In the genomic region with DNA sequence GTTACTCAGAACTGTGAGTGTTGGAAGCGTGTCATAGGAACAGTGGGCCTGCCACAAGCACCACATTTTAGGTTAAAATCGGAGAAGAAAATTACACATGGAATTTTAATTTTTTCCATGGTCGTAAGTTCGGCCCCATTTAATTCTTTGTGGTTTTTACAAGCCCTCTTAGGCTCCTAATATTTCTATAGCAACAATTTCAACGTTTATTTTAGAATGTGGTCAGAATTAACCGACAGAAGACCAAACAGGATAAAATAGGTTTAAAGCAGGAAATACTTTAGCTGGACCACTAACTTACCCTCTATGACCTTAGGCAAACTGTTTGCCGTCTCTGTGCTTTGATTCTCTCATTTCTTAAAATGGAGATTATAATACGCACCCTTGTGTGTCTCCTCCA, we compare ENCODE assay signal across 16 cellular contexts.
DNase-seq lines count a peak whose midpoint lies in the region; ATAC-seq, FAIRE-seq and TF ChIP-seq lines count a peak whose summit lies in the region.
"Had no signal": no experiment of that assay in that cellular context is flagged by ENCODE, and none has a peak within 500 bp of the region (broad histone marks: within the 10 kb centered on the region; RNA-seq: fewer than 3 reads in every experiment).

No MANE protein-coding gene starts in this region.

- in situ Hi-C loops in astrocyte of the spinal cord (cut with HindIII; ENCODE audit: low sequenced_read_pairs) = no loop called here

- peaks cover 90% of the 10 kb centered on the region for H3K79me2 ChIP-seq in Loucy (ENCODE audit: insufficient read depth, low read length)

- H4K20me1 ChIP-seq in Loucy (ENCODE audit: insufficient read depth, low read length, poor library complexity, severe bottlenecking) = no peaks in the 10 kb centered on the region

- H3K9me3 ChIP-seq in Loucy (ENCODE audit: insufficient read depth, low read depth, low read length) (no peaks in the 10 kb centered on the region), skeletal muscle satellite cell (replicated peaks; ENCODE audit: low read length) (no peaks in the 10 kb centered on the region)
- H3K9me3 ChIP-seq: Peyer's patch, prostate gland, uterus had no signal

- H3K9ac ChIP-seq in Loucy (ENCODE audit: low read depth, low read length, poor library complexity, severe bottlenecking) (peak overlapping the region; percentile 69), skeletal muscle satellite cell (ENCODE audit: low read depth, low read length) (peak overlapping the region; percentile 40)

- no peaks in the 10 kb centered on the region for H3K9me2 ChIP-seq in Loucy (replicated peaks; ENCODE audit: low read depth, low read length)

- peak; percentile 15 to 41 for DNase-seq in NOMO-1 (lab: John Stamatoyannopoulos, UW; ENCODE audit: unreplicated experiment in 2 of 2)
- no peak for DNase-seq in NOMO-1 treated with dmso at 0.1 percent for 144 hours (lab: John Stamatoyannopoulos, UW; ENCODE audit: unreplicated experiment)
- DNase-seq in astrocyte of the spinal cord (ENCODE audit: low read depth, low spot score) = peak; percentile 56
- no peak for DNase-seq in frontal cortex (ENCODE audit: low spot score in 2 of 2)
- no peak for DNase-seq in anterior cingulate cortex (lab: John Stamatoyannopoulos, UW)
- DNase-seq: activated CD4-positive, alpha-beta T cell treated with anti-CD3 and anti-CD28 coated beads for 1 hour; cortex of kidney; left cardiac atrium; T1000 had no signal

- ATAC-seq in GM19467 (IDR thresholded peaks at IDR 0.05; ENCODE audit: unreplicated experiment) = no peak

- H3K4me2 ChIP-seq in Loucy (ENCODE audit: low read depth, low read length, poor library complexity, severe bottlenecking) = peak overlapping the region; percentile 84
- peak overlapping the region; percentile 22 for H3K4me2 ChIP-seq in skeletal muscle satellite cell (ENCODE audit: low read length)

- H2AFZ ChIP-seq in Loucy (ENCODE audit: low read length) = no peak overlapping the region

- no peak for TF ChIP-seq CTCF in Loucy (conservative IDR thresholded peaks at IDR 0.05; ENCODE audit: low read length)
- TF ChIP-seq CTCF in astrocyte of the spinal cord (IDR thresholded peaks at IDR 0.05; ENCODE audit: low read depth, low read length) = no peak

- no peaks in the 10 kb centered on the region for H3F3A ChIP-seq in Loucy (ENCODE audit: low read depth)

- H3K27me3 ChIP-seq in Loucy (ENCODE audit: insufficient read depth, low read length, poor library complexity, severe bottlenecking) = no peaks in the 10 kb centered on the region
- no peaks in the 10 kb centered on the region for H3K27me3 ChIP-seq in skeletal muscle satellite cell (ENCODE audit: control insufficient read depth, insufficient read depth, low read length)
- H3K27me3 ChIP-seq: Peyer's patch, uterus had no signal

- FAIRE-seq in frontal cortex (lab: Jason Lieb, UNC) = no peak

- H3K36me3 ChIP-seq in Loucy (ENCODE audit: insufficient read depth, low read length) (no peaks in the 10 kb centered on the region), skeletal muscle satellite cell (ENCODE audit: insufficient read depth, low read length) (no peaks in the 10 kb centered on the region)
- H3K36me3 ChIP-seq: Peyer's patch, prostate gland, uterus had no signal

- H3K4me1 ChIP-seq in Loucy (ENCODE audit: insufficient read depth, low read length, poor library complexity, severe bottlenecking) (peaks cover 96% of the 10 kb centered on the region), skeletal muscle satellite cell (ENCODE audit: control insufficient read depth, insufficient read depth, low read length) (peaks cover 78% of the 10 kb centered on the region)
- H3K4me1 ChIP-seq: uterus had no signal

- H3K4me3 ChIP-seq in Loucy (ENCODE audit: low read length, poor library complexity, severe bottlenecking) (peak overlapping the region; percentile 66), astrocyte of the spinal cord (ENCODE audit: low read depth, low read length) (no peak overlapping the region), skeletal muscle satellite cell (ENCODE audit: low read length) (no peak overlapping the region)
- H3K4me3 ChIP-seq: K562, Peyer's patch, prostate gland, uterus had no signal

Comparison
In these comparisons a context has a peak if more than half of its experiments do, and no peak if none do; other contexts are left out.
1. DNase-seq: peak in NOMO-1 (2 of 2) and astrocyte of the spinal cord (single experiment); none in NOMO-1 treated with dmso at 0.1 percent for 144 hours (single experiment), frontal cortex (0 of 2) and anterior cingulate cortex (0 of 58).